8 cellular contexts compared by ENCODE assay signal in genomic region chr13:110714798-110715394, GRCh38. TPM values are rescaled to one million over a fixed set of nuclear protein-coding genes. Genes with fewer than 3 reads are reported as not detected.
DNase-seq lines count a peak whose midpoint lies in the region; ATAC-seq and TF ChIP-seq lines count a peak whose summit lies in the region.

No MANE protein-coding gene starts in this region.

- TF ChIP-seq CTCF in AG10803 (conservative IDR thresholded peaks at IDR 0.05; ENCODE audit: low read length) (no peak; the same call in 1 of the 2 replicates), HCT116 (IDR thresholded peaks at IDR 0.05 in 2 of 3, conservative IDR thresholded peaks at IDR 0.05 in 1 of 3; ENCODE audit: borderline replicate concordance in 1 of 3, insufficient read depth in 1 of 3, low read depth in 2 of 3, low read length in 2 of 3) (no peak), RWPE2 (IDR thresholded peaks at IDR 0.05; ENCODE audit: poor library complexity, severe bottlenecking) (no peak), astrocyte of the spinal cord (IDR thresholded peaks at IDR 0.05; ENCODE audit: low read depth, low read length) (peak; percentile 7), smooth muscle cell (IDR thresholded peaks at IDR 0.05; ENCODE audit: borderline replicate concordance, insufficient read depth, poor library complexity, severe bottlenecking) (no peak)

- peaks cover under 1 to 5% of the 10 kb centered on the region in 2 experiments; a peak in 2 of 4 replicates for H3K36me3 ChIP-seq in HCT116 (ENCODE audit: control insufficient read depth in 1 of 2, insufficient read depth in 2 of 2, low read length in 2 of 2)
- no peaks in the 10 kb centered on the region; the same call in 1 of the 2 replicates for H3K36me3 ChIP-seq in RWPE2 (ENCODE audit: low read depth)
- peaks cover 7% of the 10 kb centered on the region for H3K36me3 ChIP-seq in iPS-18a (ENCODE audit: control insufficient read depth, low read depth, low read length)
- peaks cover 2% of the 10 kb centered on the region for H3K36me3 ChIP-seq in smooth muscle cell (ENCODE audit: low read depth)

- CTCF ChIA-PET in HCT116 (lab: Charles Lee), result no interaction called here

- no peaks in the 10 kb centered on the region for H3K27me3 ChIP-seq in HCT116 (ENCODE audit: insufficient read depth, low read length)
- no peaks in the 10 kb centered on the region for H3K27me3 ChIP-seq in RWPE2 (ENCODE audit: insufficient read depth, poor library complexity, severe bottlenecking)
- H3K27me3 ChIP-seq in iPS-18a (ENCODE audit: control insufficient read depth, insufficient read depth, low read length), result no peaks in the 10 kb centered on the region
- no peaks in the 10 kb centered on the region for H3K27me3 ChIP-seq in smooth muscle cell (ENCODE audit: low read depth)

- in situ Hi-C loops in astrocyte of the spinal cord (cut with HindIII; ENCODE audit: low sequenced_read_pairs), result no loop called here

- H3K9me3 ChIP-seq in HCT116 (ENCODE audit: control insufficient read depth in 1 of 2, insufficient read depth in 1 of 2, low read depth in 1 of 2, low read length in 2 of 2) (no peaks in the 10 kb centered on the region), RWPE2 (ENCODE audit: severe bottlenecking) (no peaks in the 10 kb centered on the region), iPS-18a (ENCODE audit: control insufficient read depth, low read depth, low read length) (no peaks in the 10 kb centered on the region), smooth muscle cell (replicated peaks; ENCODE audit: low read depth) (no peaks in the 10 kb centered on the region)

- H3K9ac ChIP-seq in HCT116 (ENCODE audit: low read length) (peak overlapping the region; percentile 95), iPS-18a (ENCODE audit: low read length) (peak overlapping the region; percentile 88), smooth muscle cell (ENCODE audit: low read depth) (peak overlapping the region; percentile 83)

- TF ChIP-seq RAD21 in HCT116 (IDR thresholded peaks at IDR 0.05; ENCODE audit: low read depth), result no peak

- POLR2A ChIA-PET in HCT116 (lab: Charles Lee), result interaction anchor here (0.6 to 4.2 kb wide), 16 partner anchors 9 to 251 kb away, joined by 3 to 40 read pairs (median 3); partner anchors contain the start of genes ANKRD10, CARS2 and NAXD

- ATAC-seq in HCT116 (no peak), RWPE2 (ENCODE audit: low read depth) (no peak), GM21737 (IDR thresholded peaks at IDR 0.05; ENCODE audit: unreplicated experiment) (no peak)

- H3K4me3 ChIP-seq in AG10803 (ENCODE audit: low read length), result peak overlapping the region; percentile 90
- peak overlapping the region; percentile 88 for H3K4me3 ChIP-seq in HCT116 (replicated peaks in 1 of 2; ENCODE audit: low read depth in 1 of 2, low read length in 2 of 2)
- peak overlapping the region; percentile 72 for H3K4me3 ChIP-seq in RWPE2 (ENCODE audit: severe bottlenecking)
- peak overlapping the region; percentile 84 for H3K4me3 ChIP-seq in astrocyte of the spinal cord (ENCODE audit: low read depth, low read length)
- H3K4me3 ChIP-seq in iPS-18a (ENCODE audit: low read length), result peak overlapping the region; percentile 99
- H3K4me3 ChIP-seq in smooth muscle cell, result peak overlapping the region; percentile 95

- 2% methylated on average over 45 of the region's 49 CpGs for WGBS in smooth muscle cell (ENCODE audit: low lambda C conversion rate)

- peak overlapping the region; percentile 98 for H3K27ac ChIP-seq in HCT116 (ENCODE audit: low read depth, low read length)
- peak overlapping the region; percentile 83 for H3K27ac ChIP-seq in RWPE2 (ENCODE audit: poor library complexity, severe bottlenecking)
- H3K27ac ChIP-seq in iPS-18a (ENCODE audit: low read length), result no peak overlapping the region
- H3K27ac ChIP-seq in smooth muscle cell (ENCODE audit: low read depth), result peak overlapping the region; percentile 76

- RAD21 ChIA-PET in HCT116 (lab: Charles Lee; ENCODE audit: low non-redundant PET in 1 of 2, low total read pairs in 2 of 2, uncharacterized antibody in 2 of 2, unreplicated experiment in 2 of 2), result interaction anchor here in 1 of 2 experiments (1.0 kb wide), 1 partner anchor 9 kb away, joined by 3 read pairs; the partner anchor contains the start of gene CARS2

- H4K20me1 ChIP-seq in HCT116 (ENCODE audit: insufficient read depth) (peaks cover 26% of the 10 kb centered on the region), smooth muscle cell (ENCODE audit: low read depth) (peaks cover 42% of the 10 kb centered on the region)

- H3F3A ChIP-seq in smooth muscle cell (ENCODE audit: low read depth), result peaks cover 22% of the 10 kb centered on the region

- H3K9me2 ChIP-seq in HCT116 (ENCODE audit: insufficient read depth), result no peaks in the 10 kb centered on the region

- H3K79me2 ChIP-seq in HCT116 (ENCODE audit: insufficient read depth, low read length) (peaks cover 56% of the 10 kb centered on the region), smooth muscle cell (ENCODE audit: low read depth) (peaks cover 59% of the 10 kb centered on the region)

- H3K4me2 ChIP-seq in HCT116 (ENCODE audit: low read length) (peak overlapping the region; percentile 98), smooth muscle cell (peak overlapping the region; percentile 95)

- BruUV-seq in HCT116 (replicated peaks; lab: Mats Ljungman, UMichigan), result TSS peak; percentile 84

- H2AFZ ChIP-seq in HCT116 (ENCODE audit: low read depth, low read length, poor library complexity, severe bottlenecking) (no peak overlapping the region), smooth muscle cell (ENCODE audit: low read depth) (no peak overlapping the region)

- DNase-seq in AG10803 (ENCODE audit: low read depth) (no peak), HCT116 (ENCODE audit: low read depth, low spot score) (no peak), RWPE2 (ENCODE audit: low spot score) (peak; percentile 67), astrocyte of the spinal cord (ENCODE audit: low read depth, low spot score) (peak; percentile 47), smooth muscle cell (lab: John Stamatoyannopoulos, UW; ENCODE audit: unreplicated experiment) (peak; percentile 82), mesenteric fat pad (ENCODE audit: low spot score) (no peak)

- TF ChIP-seq POLR2A in HCT116 (IDR thresholded peaks at IDR 0.05; ENCODE audit: borderline replicate concordance, extremely low read depth, insufficient read depth, insufficient read length), result peak; percentile 100

- H3K4me1 ChIP-seq in HCT116 (ENCODE audit: control insufficient read depth in 1 of 2, insufficient read depth in 2 of 2, low read length in 2 of 2), result peaks cover 15 to 32% of the 10 kb centered on the region in 2 experiments; a peak in 3 of 4 replicates
- peaks cover 4% of the 10 kb centered on the region for H3K4me1 ChIP-seq in RWPE2 (ENCODE audit: insufficient read depth, poor library complexity, severe bottlenecking)
- H3K4me1 ChIP-seq in iPS-18a (ENCODE audit: control insufficient read depth, low read depth, low read length), result peaks cover 9% of the 10 kb centered on the region
- H3K4me1 ChIP-seq in smooth muscle cell (ENCODE audit: low read depth), result peaks cover 25% of the 10 kb centered on the region

- intact Hi-C loops in HCT116 (cut with micrococcal nuclease), result loop anchor here (2.0 to 10.0 kb wide), 3 partner anchors 156 to 250 kb away; partner anchors contain the start of gene ANKRD10

TF ChIP-seq in HCT116, 20 proteins besides CTCF, POLR2A, EP300 and RAD21:
- TF ChIP-seq ZFX (IDR thresholded peaks at IDR 0.05), result no peak
- no peak for TF ChIP-seq REST (IDR thresholded peaks at IDR 0.05; ENCODE audit: low read depth)
- TF ChIP-seq YY1 (IDR thresholded peaks at IDR 0.05; ENCODE audit: extremely low read depth, insufficient replicate concordance, low read depth, low read length), result peak; percentile 79
- no peak for TF ChIP-seq MAX (IDR thresholded peaks at IDR 0.05)
- peak; percentile 100 for TF ChIP-seq POLR2AphosphoS5 (IDR thresholded peaks at IDR 0.05; ENCODE audit: low read depth, low read length)
- no peak for TF ChIP-seq SRF (IDR thresholded peaks at IDR 0.05; ENCODE audit: low read depth)

RNA-seq across cellular contexts. Expression of gene ING1, which starts 1.4 kb away (rescaled TPM):
- total RNA-seq in HCT116 (2021; ENCODE audit: unreplicated experiment) (27.0 TPM), smooth muscle cell (11.9 and 13.8 TPM in 2 replicates), mesenteric fat pad (13.4 TPM)
- 39.5 and 56.8 TPM in 2 replicates for polyA plus RNA-seq in HCT116 (2012)
- polyA plus RNA-seq in smooth muscle cell, result 29.3 and 29.9 TPM in 2 replicates

RNA-seq across cellular contexts. Expression of gene CARS2, which starts 9.0 kb away (rescaled TPM):
- total RNA-seq in HCT116 (2021; ENCODE audit: unreplicated experiment), result 52.9 TPM
- polyA plus RNA-seq in HCT116 (2012), result 26.7 and 36.1 TPM in 2 replicates
- total RNA-seq in smooth muscle cell, result 37.5 and 276 TPM in 2 replicates
- 71.7 and 82.9 TPM in 2 replicates for polyA plus RNA-seq in smooth muscle cell
- total RNA-seq in mesenteric fat pad, result 57.1 TPM

Comparison
In these comparisons a context has a peak if more than half of its experiments do, and no peak if none do; other contexts are left out.
1. DNase-seq: peak in RWPE2 (single experiment), astrocyte of the spinal cord (single experiment) and smooth muscle cell (single experiment); none in AG10803 (single experiment), HCT116 (single experiment) and mesenteric fat pad (single experiment).
2. Peak in every context shown above with its lines, with median percentiles within 50 percentile points of each other: H3K4me3 ChIP-seq and H3K9ac ChIP-seq.